Comparison of ENCODE assay signal across 20 cellular contexts in the genomic region with DNA sequence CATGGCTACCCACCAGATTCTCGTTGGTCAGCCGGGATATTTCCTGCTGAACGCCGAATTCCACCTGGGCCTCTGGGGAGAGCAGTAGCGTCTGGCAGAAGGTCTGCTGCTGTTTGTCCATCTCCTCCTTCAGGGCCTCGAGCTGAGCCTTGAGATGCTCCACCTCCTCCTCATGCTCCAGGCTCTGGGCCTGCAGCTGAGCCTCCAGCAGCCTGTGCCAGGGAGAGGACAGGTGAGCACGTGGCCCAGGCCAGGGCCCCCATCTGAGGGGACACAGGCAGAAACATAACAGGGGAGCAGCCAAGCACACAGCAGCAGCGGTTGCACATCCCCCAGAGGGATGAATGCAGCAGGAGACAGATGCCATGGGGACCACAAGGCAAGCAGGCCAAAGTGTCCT. TPM values are rescaled to one million over a fixed set of nuclear protein-coding genes. Genes with fewer than 3 reads are reported as not detected.
DNase-seq lines count a peak whose midpoint lies in the region; ATAC-seq and TF ChIP-seq lines count a peak whose summit lies in the region.
"Had no signal": no experiment of that assay in that cellular context is flagged by ENCODE, and none has a peak within 500 bp of the region (broad histone marks: within the 10 kb centered on the region; RNA-seq: fewer than 3 reads in every experiment).

No MANE protein-coding gene starts in this region.

- H3K36me3 Mint-ChIP-seq in osteocyte (ENCODE audit: unreplicated experiment), result no peaks in the 10 kb centered on the region
- H3K36me3 Mint-ChIP-seq: CD4-positive, CD25-positive, alpha-beta regulatory T cell; CD8-positive, alpha-beta T cell had no signal

- H3K27me3 ChIP-seq in right atrium auricular region, result no peaks in the 10 kb centered on the region
- H3K27me3 ChIP-seq: BLaER1 had no signal

- H3K4me3 Mint-ChIP-seq in osteocyte (ENCODE audit: unreplicated experiment), result no peak overlapping the region
- H3K4me3 Mint-ChIP-seq: B cell; CD4-positive, CD25-positive, alpha-beta regulatory T cell; CD8-positive, alpha-beta T cell; GM23338; HFFc6 had no signal

- H3K27ac Mint-ChIP-seq in osteocyte (ENCODE audit: unreplicated experiment), result no peak overlapping the region
- H3K27ac Mint-ChIP-seq: B cell; CD8-positive, alpha-beta T cell; GM23338; HFFc6 had no signal

- H3K4me3 ChIP-seq in right atrium auricular region, result no peak overlapping the region
- H3K4me3 ChIP-seq: BLaER1, GM23338, HAP-1 had no signal

- no peaks in the 10 kb centered on the region for H3K9me3 Mint-ChIP-seq in osteocyte (ENCODE audit: unreplicated experiment)
- H3K9me3 Mint-ChIP-seq: CD8-positive, alpha-beta T cell; GM23338; HFFc6 had no signal

- H3K4me1 Mint-ChIP-seq in osteocyte (ENCODE audit: unreplicated experiment), result peaks cover 10% of the 10 kb centered on the region
- H3K4me1 Mint-ChIP-seq: B cell; CD4-positive, CD25-positive, alpha-beta regulatory T cell had no signal

- DNase-seq in right atrium auricular region (ENCODE audit: low spot score) (peak; percentile 54), Right ventricle myocardium inferior (ENCODE audit: missing footprints) (no peak), islet precursor cell (peak; percentile 43), osteocyte (ENCODE audit: extremely low spot score, unreplicated experiment) (peak; percentile 76), NCI-H2171 (lab: John Stamatoyannopoulos, UW) (no peak), hippocampal formation (lab: John Stamatoyannopoulos, UW) (no peak)
- no peak for DNase-seq in activated CD4-positive, alpha-beta T cell treated with anti-CD3 and anti-CD28 coated beads for 1 hour
- DNase-seq: Caco-2; CD4-positive, CD25-positive, alpha-beta regulatory T cell; CD8-positive, alpha-beta T cell; DMS153; DND-41; HFFc6 had no signal

- H3K4me1 ChIP-seq in right atrium auricular region, result peaks cover 0 to 9% of the 10 kb centered on the region in 2 donors

- no peaks in the 10 kb centered on the region for H3K36me3 ChIP-seq in right atrium auricular region
- H3K36me3 ChIP-seq: BLaER1, HAP-1 had no signal

- H3K27ac ChIP-seq in right atrium auricular region, result no peak overlapping the region
- H3K27ac ChIP-seq: 22Rv1, BLaER1, C4-2B had no signal

- H3K9me3 ChIP-seq in right atrium auricular region, result no peaks in the 10 kb centered on the region
- H3K9me3 ChIP-seq: BLaER1, Caco-2, HAP-1 had no signal

- ATAC-seq in Right ventricle myocardium inferior (no peak), HG03095 (IDR thresholded peaks at IDR 0.05; ENCODE audit: unreplicated experiment) (no peak)
- ATAC-seq: CD8-positive, alpha-beta T cell; GM23338 had no signal

- intact Hi-C loops in Right ventricle myocardium inferior (cut with DNase I), result no loop called here

- no peaks in the 10 kb centered on the region for H3K27me3 Mint-ChIP-seq in osteocyte (ENCODE audit: unreplicated experiment)

- TF ChIP-seq CTCF in right atrium auricular region (IDR thresholded peaks at IDR 0.05) (no peak), osteocyte (IDR thresholded peaks at IDR 0.05) (no peak)

RNA-seq across cellular contexts. Expression of a gene that starts 40.1 kb away (rescaled TPM):
- total RNA-seq in right atrium auricular region, result 100 to 1,000 TPM; 115 to 149 TPM
- total RNA-seq in Right ventricle myocardium inferior, result 441 TPM
- 57.0 and 57.7 TPM in 2 replicates for total RNA-seq in osteocyte

Comparison
In these comparisons a context has a peak if more than half of its experiments do, and no peak if none do; other contexts are left out.
1. DNase-seq: peak in right atrium auricular region (single experiment), islet precursor cell (single experiment) and osteocyte (single experiment); none in Right ventricle myocardium inferior (single experiment), NCI-H2171 (single experiment), activated CD4-positive, alpha-beta T cell treated with anti-CD3 and anti-CD28 coated beads for 1 hour (single experiment) and hippocampal formation (0 of 2).